In genomic region chr9:131306397-131306997, GRCh38 we compare ENCODE assay signal across 1 cellular context.
TF ChIP-seq lines count a peak whose summit lies in the region.

No MANE protein-coding gene starts in this region.

TF ChIP-seq in K562, 482 proteins besides CTCF, POLR2A, EP300 and RAD21 (continued from another document):
- TF ChIP-seq DMBX1 (CRISPR knock-in tag; IDR thresholded peaks at IDR 0.05; ENCODE audit: borderline replicate concordance): no peak
- peak; percentile 57; the same call in 1 of the 2 replicates for TF ChIP-seq ATF3 (IDR thresholded peaks at IDR 0.05)
- no peak for TF ChIP-seq ATF3 (CRISPR knock-in tag; conservative IDR thresholded peaks at IDR 0.05)
- peak; percentile 30; the same call in 1 of the 2 replicates for TF ChIP-seq CXXC5 (CRISPR knock-in tag; IDR thresholded peaks at IDR 0.05)
- TF ChIP-seq AFF4 (CRISPR knock-in tag; IDR thresholded peaks at IDR 0.05): no peak
- TF ChIP-seq BCOR (IDR thresholded peaks at IDR 0.05): peak; percentile 75; the same call in 1 of the 2 replicates
- peak; percentile 40; the same call in 1 of the 2 replicates for TF ChIP-seq CTBP1 (IDR thresholded peaks at IDR 0.05; ENCODE audit: borderline replicate concordance)
- no peak for TF ChIP-seq CAMTA2 (CRISPR knock-in tag; conservative IDR thresholded peaks at IDR 0.05)
- no peak for TF ChIP-seq ZNF77 (CRISPR knock-in tag; IDR thresholded peaks at IDR 0.05)
- peak; percentile 98 for TF ChIP-seq ZNF146 (CRISPR knock-in tag; IDR thresholded peaks at IDR 0.05; ENCODE audit: unreplicated experiment)
- TF ChIP-seq HMG20A (CRISPR knock-in tag; conservative IDR thresholded peaks at IDR 0.05): no peak
- no peak for TF ChIP-seq ZNF212 (CRISPR knock-in tag; IDR thresholded peaks at IDR 0.05)
- no peak for TF ChIP-seq PHF20 (IDR thresholded peaks at IDR 0.05; ENCODE audit: partially characterized antibody)
- no peak for TF ChIP-seq DACH1 (IDR thresholded peaks at IDR 0.05; ENCODE audit: partially characterized antibody)
- TF ChIP-seq MCM5 (IDR thresholded peaks at IDR 0.05; ENCODE audit: low read depth): no peak
- TF ChIP-seq GABPA (tag; conservative IDR thresholded peaks at IDR 0.05; ENCODE audit: low read depth): no peak
- no peak for TF ChIP-seq CEBPG (CRISPR knock-in tag; IDR thresholded peaks at IDR 0.05)
- peak in 1 of 2 experiments; percentile 84; a peak in 2 of 4 replicates for TF ChIP-seq CEBPG (tag; conservative IDR thresholded peaks at IDR 0.05 in 1 of 2, IDR thresholded peaks at IDR 0.05 in 1 of 2)
- no peak for TF ChIP-seq SUPT5H (IDR thresholded peaks at IDR 0.05)
- no peak for TF ChIP-seq ZNF347 (CRISPR knock-in tag; IDR thresholded peaks at IDR 0.05; ENCODE audit: low read depth)
- no peak for TF ChIP-seq ZNF263 (CRISPR knock-in tag; IDR thresholded peaks at IDR 0.05; ENCODE audit: borderline replicate concordance)
- peak; percentile 67 to 78; a peak in 2 of 4 replicates for TF ChIP-seq TRIM24 (IDR thresholded peaks at IDR 0.05)
- TF ChIP-seq HDAC2 (IDR thresholded peaks at IDR 0.05): peak; percentile 30; the same call in 1 of the 2 replicates
- no peak for TF ChIP-seq FOSL1 (tag; conservative IDR thresholded peaks at IDR 0.05)
- no peak for TF ChIP-seq ZFP36 (IDR thresholded peaks at IDR 0.05; ENCODE audit: low read depth, low read length, partially characterized antibody)
- TF ChIP-seq CHD1 (IDR thresholded peaks at IDR 0.05; ENCODE audit: low read length): no peak
- TF ChIP-seq SMARCA5 (IDR thresholded peaks at IDR 0.05): peak; percentile 75; the same call in 1 of the 2 replicates
- TF ChIP-seq CREB3 (tag; conservative IDR thresholded peaks at IDR 0.05; ENCODE audit: low read depth): no peak
- TF ChIP-seq MAFF (IDR thresholded peaks at IDR 0.05; ENCODE audit: low read length): no peak
- no peak for TF ChIP-seq SMAD4 (CRISPR knock-in tag; conservative IDR thresholded peaks at IDR 0.05)
- TF ChIP-seq BRF1 (IDR thresholded peaks at IDR 0.05; ENCODE audit: borderline replicate concordance, extremely low read depth, insufficient read length): no peak
- TF ChIP-seq L3MBTL2 (IDR thresholded peaks at IDR 0.05): 0 out of 2 replicates have a peak, but pooled peaks have one; percentile 28
